ENCODE assay signal across 16 cellular contexts in genomic region chr4:142315999-142316398, GRCh38.
"Had no signal": no experiment of that assay in that cellular context is flagged by ENCODE, and none has a peak within 500 bp of the region (broad histone marks: within the 10 kb centered on the region; RNA-seq: fewer than 3 reads in every experiment).

No MANE protein-coding gene starts in this region.

- H3K4me3 Mint-ChIP-seq: activated T-helper 1 cell treated with anti-CD3 and anti-CD28 coated beads, Interleukin-12 subunit alpha, Interleukin-12 subunit beta, Interleukin-2, Interleukin-4 antibody, amounts not matched to agents 30 ng/mL and 10 ng/mL and 1 ng/mL, durations not matched to agents 14 hours and 24 hours and 36 hours had no signal

- ATAC-seq: foreskin keratinocyte had no signal

- H3K9me3 ChIP-seq: adrenal gland, esophagus squamous epithelium, ovary had no signal

- H3K4me1 ChIP-seq: foreskin keratinocyte had no signal

- H3K27ac Mint-ChIP-seq: activated T-helper 1 cell treated with anti-CD3 and anti-CD28 coated beads, Interleukin-12 subunit alpha, Interleukin-12 subunit beta, Interleukin-2, Interleukin-4 antibody, amounts not matched to agents 30 ng/mL and 10 ng/mL and 1 ng/mL, durations not matched to agents 14 hours and 24 hours and 36 hours had no signal

- H3K36me3 ChIP-seq: adrenal gland, esophagus squamous epithelium, ovary had no signal

- H3K4me3 ChIP-seq: adrenal gland, dorsolateral prefrontal cortex, esophagus squamous epithelium, lung, ovary, skin epidermis had no signal

- H3K27ac ChIP-seq: dorsolateral prefrontal cortex, esophagus squamous epithelium, foreskin keratinocyte, ovary, skin epidermis had no signal

- FAIRE-seq: endometrium had no signal

- H3K9me3 Mint-ChIP-seq: activated T-helper 1 cell treated with anti-CD3 and anti-CD28 coated beads, Interleukin-12 subunit alpha, Interleukin-12 subunit beta, Interleukin-2, Interleukin-4 antibody, amounts not matched to agents 30 ng/mL and 10 ng/mL and 1 ng/mL, durations not matched to agents 14 hours and 24 hours and 36 hours had no signal

- H3K27me3 ChIP-seq: adrenal gland, dorsolateral prefrontal cortex, esophagus squamous epithelium, foreskin keratinocyte, ovary had no signal

- DNase-seq: activated CD4-positive, alpha-beta T cell treated with anti-CD3 and anti-CD28 coated beads, Interleukin-2, amount 50 U/mL, for 1 hour; activated CD4-positive, CD25-positive, alpha-beta regulatory T cell; activated naive CD4-positive, alpha-beta T cell treated with Interleukin-2 at 50 U/mL for 16 hours; adrenal gland; dorsolateral prefrontal cortex; esophagus squamous epithelium; foreskin keratinocyte; ovary; stimulated activated CD4-positive, alpha-beta T cell treated with anti-CD3 and anti-CD28 coated beads, Interleukin-4, amount 100 ng/mL, for 24 hours; stimulated activated naive CD4-positive, alpha-beta T cell; SW 1271; trophoblast cell had no signal
